In the genomic region with DNA sequence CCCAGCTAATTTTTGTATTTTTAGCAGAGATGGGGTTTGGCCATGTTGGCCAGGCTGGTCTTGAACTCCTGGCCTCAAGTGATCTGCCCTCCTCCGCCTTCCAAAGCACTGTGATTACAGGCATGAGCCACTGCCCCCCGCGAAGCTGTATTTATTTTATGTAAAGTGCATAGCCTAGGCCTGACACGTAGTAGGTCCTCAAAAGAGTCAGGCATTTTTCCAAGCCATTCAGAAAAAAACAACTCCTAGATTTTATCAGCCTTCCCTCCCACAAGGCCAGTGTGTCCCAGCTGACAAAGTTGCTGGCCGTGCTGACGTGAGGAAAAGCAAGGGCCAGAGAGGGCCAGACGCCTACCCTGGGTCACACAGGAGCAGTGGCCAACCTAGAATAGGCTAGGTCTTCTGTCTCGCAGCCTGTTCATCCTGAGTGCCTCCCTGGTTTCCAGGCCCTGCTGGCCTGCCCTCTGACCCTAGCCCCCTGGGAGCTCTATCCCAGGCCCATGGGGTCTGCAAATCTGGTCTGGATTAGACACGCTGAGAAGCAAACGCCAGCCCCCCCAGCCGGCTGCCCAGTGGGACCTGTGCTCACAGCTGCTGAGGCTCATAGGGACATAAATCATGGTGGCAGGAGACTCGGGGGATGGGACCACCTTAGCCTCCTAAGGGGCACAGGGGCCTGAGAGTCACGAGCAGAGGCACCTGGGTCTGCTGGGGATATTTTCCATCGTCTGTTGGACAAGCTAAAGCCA, we compare ENCODE assay signal across 29 cellular contexts. TPM values are rescaled to one million over a fixed set of nuclear protein-coding genes. Genes with fewer than 3 reads are reported as not detected.
"Had no signal": no experiment of that assay in that cellular context is flagged by ENCODE, and none has a peak within 500 bp of the region (broad histone marks: within the 10 kb centered on the region; RNA-seq: fewer than 3 reads in every experiment).

No MANE protein-coding gene starts in this region.

- H3K9me3 Mint-ChIP-seq: activated B cell treated with CpG ODN at 0.5 μM for 24 hours; activated CD4-positive, alpha-beta T cell treated with anti-CD3 and anti-CD28 coated beads, Interleukin-2, amount 10 ng/mL, durations not matched to agents 24 days and 14 days; activated naive CD4-positive, alpha-beta T cell treated with anti-CD3 and anti-CD28 coated beads, Interleukin-2, amount 50 U/mL, for 72 hours; activated T-cell treated with anti-CD3 and anti-CD28 coated beads, Interleukin-2, amount 50 U/mL, for 72 hours; activated T-helper 2 cell treated with anti-CD3 and anti-CD28 coated beads, Interferon-gamma antibody, Interleukin-2, Interleukin-4, amounts not matched to agents 10 μg/mL and 5 μg/mL and 100 μg/mL, durations not matched to agents 14 hours and 24 hours and 36 hours had no signal

- H3K36me3 ChIP-seq: Peyer's patch had no signal

- H3K27me3 ChIP-seq: Peyer's patch had no signal

- H3K9me3 ChIP-seq: Peyer's patch had no signal

- DNase-seq: activated B cell treated with CpG ODN at 0.5 μM for 24 hours; activated CD4-positive, alpha-beta T cell treated with anti-CD3 and anti-CD28 coated beads for 1 hour; activated CD4-positive, alpha-beta T cell treated with anti-CD3 and anti-CD28 coated beads, Interleukin-2, amount 10 ng/mL, durations not matched to agents 24 days and 14 days; activated CD4-positive, alpha-beta T cell treated with anti-CD3 and anti-CD28 coated beads, Interleukin-2, amount 50 U/mL, for 48 hours; activated CD8-positive, alpha-beta memory T cell treated with anti-CD3 and anti-CD28 coated beads for 24 hours; activated naive CD4-positive, alpha-beta T cell; activated T-cell treated with anti-CD3 and anti-CD28 coated beads for 4 hours; activated T-cell treated with anti-CD3 and anti-CD28 coated beads, Interleukin-2, amount 50 U/mL, for 72 hours; amygdala; KG1; NCI-H1048; NCI-H146; NCI-H1930; NCI-H2171; NCI-H226; NCI-H510A; NCI-H526 treated with DMSO at 0.1 percent for 48 hours; Peyer's patch; SHP77; T-helper 17 cell; T-helper 9 cell had no signal

- H3K4me1 ChIP-seq: Peyer's patch had no signal

- H3K4me3 ChIP-seq: Peyer's patch had no signal

- H3K4me1 Mint-ChIP-seq: activated B cell treated with CpG ODN at 0.5 μM for 24 hours; activated CD4-positive, alpha-beta T cell treated with anti-CD3 and anti-CD28 coated beads, Interleukin-2, amount 10 ng/mL, durations not matched to agents 24 days and 14 days had no signal

- ATAC-seq: activated naive CD4-positive, alpha-beta T cell treated with anti-CD3 and anti-CD28 coated beads, Interleukin-2, amount 50 U/mL, for 72 hours; activated T-cell treated with anti-CD3 and anti-CD28 coated beads, Interleukin-2, amount 50 U/mL, for 72 hours; T-helper 17 cell had no signal

- H3K36me3 Mint-ChIP-seq: activated naive CD4-positive, alpha-beta T cell treated with anti-CD3 and anti-CD28 coated beads, Interleukin-2, amount 50 U/mL, for 72 hours; brain had no signal

- H3K4me3 Mint-ChIP-seq: activated B cell treated with CpG ODN at 0.5 μM for 24 hours; activated CD4-positive, alpha-beta T cell treated with anti-CD3 and anti-CD28 coated beads, Interleukin-2, amount 10 ng/mL, durations not matched to agents 24 days and 14 days; activated T-cell treated with anti-CD3 and anti-CD28 coated beads, Interleukin-2, amount 50 U/mL, for 72 hours; brain; T-helper 17 cell had no signal

- H3K27ac Mint-ChIP-seq: activated B cell treated with CpG ODN at 0.5 μM for 24 hours; activated CD4-positive, alpha-beta T cell treated with anti-CD3 and anti-CD28 coated beads, Interleukin-2, amount 10 ng/mL, durations not matched to agents 24 days and 14 days; activated naive CD4-positive, alpha-beta T cell treated with anti-CD3 and anti-CD28 coated beads, Interleukin-2, amount 50 U/mL, for 72 hours; activated T-cell treated with anti-CD3 and anti-CD28 coated beads, Interleukin-2, amount 50 U/mL, for 72 hours; activated T-helper 2 cell treated with anti-CD3 and anti-CD28 coated beads, Interferon-gamma antibody, Interleukin-2, Interleukin-4, amounts not matched to agents 10 μg/mL and 5 μg/mL and 100 μg/mL, durations not matched to agents 14 hours and 24 hours and 36 hours; T-helper 17 cell had no signal

- H3K27ac ChIP-seq: Peyer's patch, RWPE1 had no signal

RNA-seq across cellular contexts. Expression of a gene that starts 11.8 kb away (rescaled TPM):
- total RNA-seq: activated B cell treated with CpG ODN at 0.5 μM for 24 hours; activated T-cell treated with anti-CD3 and anti-CD28 coated beads, Interleukin-2, amount 50 U/mL, for 72 hours; activated T-helper 2 cell treated with anti-CD3 and anti-CD28 coated beads, Interferon-gamma antibody, Interleukin-2, Interleukin-4, amounts not matched to agents 10 μg/mL and 5 μg/mL and 100 μg/mL, durations not matched to agents 14 hours and 24 hours and 36 hours; astrocyte; LHCN-M2; M059J; Peyer's patch; SK-MEL-5; T-helper 17 cell had no signal
